In genomic region chr1:150748859-150749719, GRCh38 we compare ENCODE assay signal across 3 cellular contexts.
TF ChIP-seq lines count a peak whose summit lies in the region.

No MANE protein-coding gene starts in this region.

TF ChIP-seq in A549, 52 proteins besides CTCF, POLR2A, EP300 and RAD21:
- TF ChIP-seq RCOR1 (IDR thresholded peaks at IDR 0.05; ENCODE audit: low read depth, low read length) (no peak), HES2 (IDR thresholded peaks at IDR 0.05) (no peak), MAZ (IDR thresholded peaks at IDR 0.05; ENCODE audit: borderline replicate concordance, low read depth, low read length) (no peak), MAFK (IDR thresholded peaks at IDR 0.05; ENCODE audit: partially characterized antibody) (peak; percentile 18)
TF ChIP-seq in A549: peak in this region for 1.

TF ChIP-seq in K562, 482 proteins besides CTCF, POLR2A, EP300 and RAD21 (continues in another document):
- no peak for TF ChIP-seq ETV6 (IDR thresholded peaks at IDR 0.05; ENCODE audit: borderline replicate concordance in 1 of 2, low read depth in 2 of 2, low read length in 1 of 2)
- no peak for TF ChIP-seq ETV6 (CRISPR knock-in tag; IDR thresholded peaks at IDR 0.05; ENCODE audit: borderline replicate concordance)
- no peak for TF ChIP-seq SRSF7 (optimal IDR thresholded peaks at IDR 0.05; ENCODE audit: low read depth, low read length)
- peak; percentile 84 for TF ChIP-seq C11orf30 (IDR thresholded peaks at IDR 0.05; ENCODE audit: low read depth)
- TF ChIP-seq NRF1 (conservative IDR thresholded peaks at IDR 0.05 in 1 of 2, IDR thresholded peaks at IDR 0.05 in 1 of 2), result no peak
- TF ChIP-seq E2F6 (IDR thresholded peaks at IDR 0.05; ENCODE audit: borderline replicate concordance in 1 of 2, extremely low read depth in 1 of 2, insufficient read depth in 1 of 2, insufficient read length in 1 of 2, low read depth in 1 of 2, low read length in 1 of 2, poor library complexity in 1 of 2, severe bottlenecking in 1 of 2), result peak in 1 of 2 experiments; percentile 44
- TF ChIP-seq ZNF408 (CRISPR knock-in tag; IDR thresholded peaks at IDR 0.05; ENCODE audit: low read depth), result no peak
- TF ChIP-seq RBM14 (IDR thresholded peaks at IDR 0.05; ENCODE audit: borderline replicate concordance, insufficient read depth, low read depth, low read length), result no peak
- no peak for TF ChIP-seq TCF7L2 (IDR thresholded peaks at IDR 0.05; ENCODE audit: low read depth, low read length)
- no peak for TF ChIP-seq HDGF (IDR thresholded peaks at IDR 0.05)
- no peak for TF ChIP-seq KDM2B (CRISPR knock-in tag; IDR thresholded peaks at IDR 0.05)
- no peak for TF ChIP-seq ZFP36 (IDR thresholded peaks at IDR 0.05; ENCODE audit: low read depth, low read length, partially characterized antibody)
- no peak for TF ChIP-seq GTF2F1 (IDR thresholded peaks at IDR 0.05; ENCODE audit: low read depth, low read length)
- TF ChIP-seq PHB (CRISPR knock-in tag; IDR thresholded peaks at IDR 0.05), result no peak
- TF ChIP-seq SREBF2 (CRISPR knock-in tag; IDR thresholded peaks at IDR 0.05), result no peak
- no peak for TF ChIP-seq HNRNPK (IDR thresholded peaks at IDR 0.05; ENCODE audit: low read depth, low read length, poor library complexity, severe bottlenecking)
- no peak for TF ChIP-seq KLF16 (IDR thresholded peaks at IDR 0.05)
- TF ChIP-seq SETDB1 (IDR thresholded peaks at IDR 0.05; ENCODE audit: low read length), result no peak
- no peak for TF ChIP-seq SIN3A (IDR thresholded peaks at IDR 0.05; ENCODE audit: borderline replicate concordance in 2 of 2, control insufficient read depth in 1 of 2, low read depth in 2 of 2, low read length in 2 of 2)
- no peak for TF ChIP-seq CLOCK (CRISPR knock-in tag; IDR thresholded peaks at IDR 0.05; ENCODE audit: borderline replicate concordance)
- TF ChIP-seq DPF2 (IDR thresholded peaks at IDR 0.05), result no peak
- no peak for TF ChIP-seq NR2C1 (IDR thresholded peaks at IDR 0.05)
- no peak for TF ChIP-seq NR2C1 (tag; IDR thresholded peaks at IDR 0.05)
- no peak for TF ChIP-seq KLF10 (CRISPR knock-in tag; IDR thresholded peaks at IDR 0.05)
- TF ChIP-seq ZNF511 (CRISPR knock-in tag; IDR thresholded peaks at IDR 0.05), result no peak
- TF ChIP-seq ZNF436 (CRISPR knock-in tag; IDR thresholded peaks at IDR 0.05), result no peak
- no peak for TF ChIP-seq HNRNPUL1 (IDR thresholded peaks at IDR 0.05; ENCODE audit: low read length)
- no peak for TF ChIP-seq ZNF696 (CRISPR knock-in tag; conservative IDR thresholded peaks at IDR 0.05)
- no peak for TF ChIP-seq CAMTA2 (CRISPR knock-in tag; conservative IDR thresholded peaks at IDR 0.05)
- TF ChIP-seq SRF (CRISPR knock-in tag; IDR thresholded peaks at IDR 0.05), result no peak
- TF ChIP-seq ZNF224 (CRISPR knock-in tag; IDR thresholded peaks at IDR 0.05), result no peak
- TF ChIP-seq MAFF (IDR thresholded peaks at IDR 0.05; ENCODE audit: low read length), result peak; percentile 26; the same call in 1 of the 2 replicates
- no peak for TF ChIP-seq ZNF583 (CRISPR knock-in tag; IDR thresholded peaks at IDR 0.05)

TF ChIP-seq in SK-N-SH, 30 proteins besides CTCF, POLR2A, EP300 and RAD21:
- no peak for TF ChIP-seq TAF1 (IDR thresholded peaks at IDR 0.05; ENCODE audit: borderline replicate concordance, low read depth, low read length)
- no peak for TF ChIP-seq PBX3 (IDR thresholded peaks at IDR 0.05)
- TF ChIP-seq FOXM1 (IDR thresholded peaks at IDR 0.05; ENCODE audit: low read depth), result no peak
